In the genomic region with DNA sequence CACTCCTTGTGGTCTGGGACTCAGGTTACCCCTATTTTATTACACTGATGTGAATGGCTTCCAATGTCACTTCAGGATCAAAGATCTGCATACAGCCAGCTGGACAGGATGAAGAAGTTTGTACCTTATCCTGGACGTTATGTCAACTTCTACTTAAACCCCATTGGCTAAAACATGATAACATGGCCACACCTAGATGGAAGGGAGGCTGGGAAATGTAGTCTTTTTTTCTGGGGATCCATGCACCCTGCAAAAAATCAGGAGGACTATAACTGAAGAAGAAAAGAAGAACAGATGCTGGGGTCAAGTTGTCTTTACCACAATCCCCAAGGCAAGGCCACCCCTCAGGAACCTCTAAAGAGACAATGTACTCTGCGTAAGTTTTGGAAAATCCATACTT, we compare ENCODE assay signal across 8 cellular contexts.
"Had no signal": no experiment of that assay in that cellular context is flagged by ENCODE, and none has a peak within 500 bp of the region (broad histone marks: within the 10 kb centered on the region; RNA-seq: fewer than 3 reads in every experiment).

No MANE protein-coding gene starts in this region.

- FAIRE-seq: G401.6, GM12878, GM12891, GM12892, GM18507, GM19239 had no signal

- H3K4me3 ChIP-seq: GM12878 had no signal

- ATAC-seq: GM12878 had no signal

- DNase-seq: GDM1, GF-D8 had no signal
